In genomic region chr17:44451016-44451415, GRCh38 we compare ENCODE assay signal across 13 cellular contexts. TPM values are rescaled to one million over a fixed set of nuclear protein-coding genes. Genes with fewer than 3 reads are reported as not detected.
DNase-seq lines count a peak whose midpoint lies in the region; ATAC-seq, FAIRE-seq and TF ChIP-seq lines count a peak whose summit lies in the region.
"Had no signal": no experiment of that assay in that cellular context is flagged by ENCODE, and none has a peak within 500 bp of the region (broad histone marks: within the 10 kb centered on the region; RNA-seq: fewer than 3 reads in every experiment).

No MANE protein-coding gene starts in this region.

- ATAC-seq in psoas muscle (no peak), HG02840 (IDR thresholded peaks at IDR 0.05; ENCODE audit: low FRiP score, unreplicated experiment) (no peak)
- ATAC-seq: A549 had no signal

- peak; percentile 34 for DNase-seq in mammary epithelial cell
- no peak for DNase-seq in keratinocyte (ENCODE audit: low read depth, low spot score)
- no peak for DNase-seq in psoas muscle
- DNase-seq in transverse colon = no peak
- no peak for DNase-seq in NCI-H1417 (lab: John Stamatoyannopoulos, UW)
- DNase-seq: CD8-positive, alpha-beta memory T cell; DMS53; GF-D8; HCEC 1CT had no signal

- H3K9ac ChIP-seq in mammary epithelial cell (ENCODE audit: insufficient read depth, low read length) (no peak overlapping the region), keratinocyte (ENCODE audit: control insufficient read depth, extremely low read depth, insufficient read depth, low read length) (no peak overlapping the region)

- dilution Hi-C loops in mammary epithelial cell (cut with HindIII; ENCODE audit: low sequenced_read_pairs) = no loop called here
- dilution Hi-C loops in keratinocyte (cut with MboI; ENCODE audit: extremely low pct_ligation_motif_present, low sequenced_read_pairs) = no loop called here

- TF ChIP-seq CTCF in HEK293 (tag by site-specific recombination; IDR thresholded peaks at IDR 0.05) = no peak
- no peak for TF ChIP-seq CTCF in mammary epithelial cell (conservative IDR thresholded peaks at IDR 0.05 in 1 of 2, IDR thresholded peaks at IDR 0.05 in 1 of 2; ENCODE audit: extremely low read depth in 1 of 2, insufficient read depth in 1 of 2, low read depth in 1 of 2, low read length in 2 of 2)
- TF ChIP-seq CTCF in keratinocyte (optimal IDR thresholded peaks at IDR 0.05 in 1 of 3, IDR thresholded peaks at IDR 0.05 in 1 of 3, conservative IDR thresholded peaks at IDR 0.05 in 1 of 3; ENCODE audit: extremely low read depth in 1 of 3, insufficient read depth in 2 of 3, low read length in 3 of 3) = no peak
- no peak for TF ChIP-seq CTCF in psoas muscle (IDR thresholded peaks at IDR 0.05)
- TF ChIP-seq CTCF in transverse colon (IDR thresholded peaks at IDR 0.05) = no peak

- H3K27me3 ChIP-seq in mammary epithelial cell (ENCODE audit: insufficient read depth, low read length) (no peaks in the 10 kb centered on the region), keratinocyte (ENCODE audit: control insufficient read depth, extremely low read depth, insufficient read depth, low read length) (no peaks in the 10 kb centered on the region), psoas muscle (ENCODE audit: insufficient read depth in 3 of 3, low read length in 2 of 3) (no peaks in the 10 kb centered on the region), transverse colon (no peaks in the 10 kb centered on the region)

- H2AFZ ChIP-seq in mammary epithelial cell (ENCODE audit: low read depth, low read length) (no peak overlapping the region), keratinocyte (ENCODE audit: control insufficient read depth, low read length) (no peak overlapping the region)

- H3K36me3 ChIP-seq in HEK293 (ENCODE audit: control insufficient read depth in 2 of 2, insufficient read depth in 1 of 2, low read length in 2 of 2) = peaks cover 0 to 13% of the 10 kb centered on the region in 2 experiments; a peak in 2 of 3 replicates
- H3K36me3 ChIP-seq in mammary epithelial cell (ENCODE audit: insufficient read depth, low read length) = peaks cover 5% of the 10 kb centered on the region
- no peaks in the 10 kb centered on the region for H3K36me3 ChIP-seq in keratinocyte (ENCODE audit: control insufficient read depth in 2 of 2, extremely low read depth in 1 of 2, insufficient read depth in 2 of 2, low read length in 2 of 2)
- peaks cover 0 to 14% of the 10 kb centered on the region in 2 donors for H3K36me3 ChIP-seq in psoas muscle (ENCODE audit: insufficient read depth in 1 of 2, low read depth in 1 of 2)
- H3K36me3 ChIP-seq in transverse colon = no peaks in the 10 kb centered on the region

- no peaks in the 10 kb centered on the region for H4K20me1 ChIP-seq in mammary epithelial cell (ENCODE audit: insufficient read depth, low read length)
- H4K20me1 ChIP-seq in keratinocyte (ENCODE audit: control insufficient read depth, extremely low read depth, insufficient read depth, low read length) = no peaks in the 10 kb centered on the region

- no peaks in the 10 kb centered on the region for H3K9me1 ChIP-seq in keratinocyte (ENCODE audit: control insufficient read depth, extremely low read depth, insufficient read depth, low read length)

- H3K4me1 ChIP-seq in HEK293 (ENCODE audit: control insufficient read depth, insufficient read depth, low read length) (no peaks in the 10 kb centered on the region), mammary epithelial cell (ENCODE audit: insufficient read depth, low read length) (peaks cover 6% of the 10 kb centered on the region), keratinocyte (ENCODE audit: control insufficient read depth, extremely low read depth, insufficient read depth, low read length) (peaks cover 5% of the 10 kb centered on the region), psoas muscle (no peaks in the 10 kb centered on the region), transverse colon (no peaks in the 10 kb centered on the region)
- H3K4me1 ChIP-seq: A549 had no signal

- no peak for TF ChIP-seq POLR2A in transverse colon (IDR thresholded peaks at IDR 0.05)

- intact Hi-C loops in mammary epithelial cell (cut with micrococcal nuclease) (no loop called here), psoas muscle (cut with DNase I) (no loop called here), transverse colon (cut with DNase I; ENCODE audit: low total_unique reads) (no loop called here)

- in situ Hi-C loops in mammary epithelial cell (cut with MboI; ENCODE audit: low sequenced_read_pairs in 2 of 2) = no loop called here
- in situ Hi-C loops in transverse colon (cut with MboI; ENCODE audit: low pct_ligation_motif_present in 1 of 4, low pct_unique_long_range_greater_than_20kb in 1 of 4, low sequenced_read_pairs in 3 of 4) = no loop called here

- no peak for FAIRE-seq in keratinocyte (lab: Jason Lieb, UNC)
- FAIRE-seq: A549 had no signal

- no peak overlapping the region for H3K27ac ChIP-seq in HEK293 (ENCODE audit: extremely low read depth, low read depth, low read length)
- H3K27ac ChIP-seq in mammary epithelial cell (ENCODE audit: insufficient read depth, low read depth, low read length) = no peak overlapping the region
- H3K27ac ChIP-seq in keratinocyte (ENCODE audit: control insufficient read depth, insufficient read depth, low read length) = no peak overlapping the region
- H3K27ac ChIP-seq in psoas muscle = peak overlapping the region; percentile 3
- no peak overlapping the region for H3K27ac ChIP-seq in transverse colon
- H3K27ac ChIP-seq: A549, HL-60 had no signal

- POLR2A ChIA-PET in HEK293 (lab: Yijun Ruan, JAX) = no interaction called here

- CTCF ChIA-PET in HEK293 (lab: Yijun Ruan, JAX) (interaction anchor here (0.6 kb wide), 2 partner anchors 10 to 50 kb away, joined by 3 to 4 read pairs; no protein-coding TSS in a partner anchor), mammary epithelial cell (lab: Charles Lee; ENCODE audit: low non-redundant PET) (interaction anchor here (0.7 kb wide), 1 partner anchor 17 kb away, joined by 3 read pairs; no protein-coding TSS in a partner anchor)

- no peak for TF ChIP-seq EP300 in transverse colon (IDR thresholded peaks at IDR 0.05; ENCODE audit: low read depth)

- H3K9me3 ChIP-seq in HEK293 (ENCODE audit: control insufficient read depth, insufficient read depth, low read depth, low read length) = no peaks in the 10 kb centered on the region
- no peaks in the 10 kb centered on the region for H3K9me3 ChIP-seq in mammary epithelial cell (replicated peaks; ENCODE audit: insufficient read depth, low read length)
- no peaks in the 10 kb centered on the region for H3K9me3 ChIP-seq in keratinocyte (ENCODE audit: control insufficient read depth, low read depth, low read length)
- H3K9me3 ChIP-seq in psoas muscle = no peaks in the 10 kb centered on the region
- no peaks in the 10 kb centered on the region for H3K9me3 ChIP-seq in transverse colon
- H3K9me3 ChIP-seq: A549 had no signal

- WGBS in mammary epithelial cell (ENCODE audit: low coverage, missing lambda C conversion rate) = 24% methylated on average over 6 of the region's 6 CpGs
- 78 to 79% (median 79%) methylated on average over 6 of the region's 6 CpGs for WGBS in psoas muscle, 3 donors
- WGBS in transverse colon (ENCODE audit: low coverage in 1 of 2), 2 donors = 65% methylated on average over 5 to 6 of the region's 6 CpGs

- no TSS peak for BruUV-seq in mammary epithelial cell (replicated peaks; lab: Mats Ljungman, UMichigan)

- no peak overlapping the region for H3K4me2 ChIP-seq in mammary epithelial cell (ENCODE audit: insufficient read depth, low read depth, low read length)
- H3K4me2 ChIP-seq in keratinocyte (ENCODE audit: control insufficient read depth, extremely low read depth, insufficient read depth, low read depth, low read length) = peak overlapping the region; percentile 25
- H3K4me2 ChIP-seq: A549 had no signal

- H3K79me2 ChIP-seq in mammary epithelial cell (ENCODE audit: insufficient read depth, low read length) (peaks cover 8% of the 10 kb centered on the region), keratinocyte (ENCODE audit: control insufficient read depth, insufficient read depth, low read length) (peaks cover 6% of the 10 kb centered on the region)

- no peak overlapping the region for H3K4me3 ChIP-seq in HEK293 (ENCODE audit: low read depth, low read length)
- H3K4me3 ChIP-seq in mammary epithelial cell (replicated peaks in 1 of 3; ENCODE audit: insufficient read depth in 1 of 3, low read depth in 2 of 3, low read length in 3 of 3) = no peak overlapping the region
- H3K4me3 ChIP-seq in keratinocyte (ENCODE audit: control insufficient read depth in 2 of 3, extremely low read depth in 1 of 3, insufficient read depth in 2 of 3, low read depth in 1 of 3, low read length in 3 of 3) = no peak overlapping the region
- H3K4me3 ChIP-seq in psoas muscle = no peak overlapping the region
- no peak overlapping the region for H3K4me3 ChIP-seq in transverse colon
- H3K4me3 ChIP-seq: A549 had no signal

TF ChIP-seq in HEK293, 187 proteins besides CTCF, POLR2A, EP300 and RAD21:
- TF ChIP-seq ZNF366 (tag by site-specific recombination; conservative IDR thresholded peaks at IDR 0.05) (no peak), KLF1 (tag by site-specific recombination; IDR thresholded peaks at IDR 0.05) (0 out of 2 replicates have a peak, but pooled peaks have one; percentile 12), SP7 (tag by site-specific recombination; IDR thresholded peaks at IDR 0.05) (0 out of 2 replicates have a peak, but pooled peaks have one; percentile 23)
TF ChIP-seq in HEK293: peak in this region for 2.

RNA-seq across cellular contexts. Expression of gene GPATCH8, which starts 52.2 kb away (rescaled TPM):
- total RNA-seq in mammary epithelial cell = 10 to 100 TPM; 27.0 to 37.4 TPM
- polyA plus RNA-seq in mammary epithelial cell = 10.5 TPM
- 12.7 TPM for polyA minus RNA-seq in mammary epithelial cell
- 11.4 to 15.1 TPM (median 13.4 TPM) in 3 replicates for polyA plus RNA-seq in keratinocyte
- 37.0 TPM for polyA plus RNA-seq in keratinocyte (2011; ENCODE audit: low read depth)
- 9.6 and 12.4 TPM in 2 replicates for polyA plus RNA-seq in keratinocyte (2011; cell fraction: cytosol; rRNA removed)
- polyA plus RNA-seq in keratinocyte (2011; cell fraction: nucleus; rRNA removed) = 31.2 and 31.7 TPM in 2 replicates
- polyA plus RNA-seq in keratinocyte (2012; ENCODE audit: low replicate concordance) = 13.4 and 13.8 TPM in 2 replicates
- polyA minus RNA-seq in keratinocyte = 17.8 to 27.3 TPM (median 19.9 TPM) in 3 replicates
- 8.4 TPM for polyA minus RNA-seq in keratinocyte (2011; cell fraction: cytosol; rRNA and poly(A)+ RNA removed)
- polyA minus RNA-seq in keratinocyte (2011; cell fraction: nucleus; rRNA and poly(A)+ RNA removed) = 26.6 and 47.6 TPM in 2 replicates
- 10 to 100 TPM; 16.5 to 28.1 (median 21.7) TPM for total RNA-seq in psoas muscle
- polyA plus RNA-seq in psoas muscle = 10 to 100 TPM in 2 of 3 donors, 1 to 10 TPM in 1; 5.7 to 23.5 (median 11.9) TPM
- 10 to 100 TPM; 14.5 to 53.1 (median 31.2) TPM for total RNA-seq in transverse colon
